11 cellular contexts compared by ENCODE assay signal in genomic region chr16:69691980-69692911, GRCh38. TPM values are rescaled to one million over a fixed set of nuclear protein-coding genes. Genes with fewer than 3 reads are reported as not detected.
A peak's percentile ranks its signal among the peaks of the same experiment; 100 is the strongest.
DNase-seq lines count a peak whose midpoint lies in the region; ATAC-seq lines count a peak whose summit lies in the region.
"Had no signal": no experiment of that assay in that cellular context is flagged by ENCODE, and none has a peak within 500 bp of the region (broad histone marks: within the 10 kb centered on the region; RNA-seq: fewer than 3 reads in every experiment).

No MANE protein-coding gene starts in this region.

- no peaks in the 10 kb centered on the region for H3K9me3 Mint-ChIP-seq in activated naive CD8-positive, alpha-beta T cell treated with anti-CD3 and anti-CD28 coated beads, Interleukin-2, amount 10 ng/mL, durations not matched to agents 7 days and 5 days
- H3K9me3 Mint-ChIP-seq: H9 had no signal

- H3K27ac Mint-ChIP-seq in activated naive CD8-positive, alpha-beta T cell treated with anti-CD3 and anti-CD28 coated beads, Interleukin-2, amount 10 ng/mL, durations not matched to agents 7 days and 5 days = peak overlapping the region; percentile 5

- DNase-seq in AG08396 (ENCODE audit: low spot score) (peak; percentile 57), GM04504 (ENCODE audit: low read depth) (peak; percentile 45), medulla oblongata (ENCODE audit: extremely low spot score) (peak; percentile 35), DMS153 (lab: John Stamatoyannopoulos, UW) (no peak), DMS53 (lab: John Stamatoyannopoulos, UW) (no peak), COLO668 (lab: John Stamatoyannopoulos, UW; ENCODE audit: unreplicated experiment) (no peak)
- no peak for DNase-seq in activated naive CD8-positive, alpha-beta T cell treated with anti-CD3 and anti-CD28 coated beads, Interleukin-2, amount 10 ng/mL, durations not matched to agents 7 days and 5 days
- DNase-seq: H9, NCI-H1417 treated with DMSO at 0.1 percent for 48 hours, retina had no signal

- peaks cover 23% of the 10 kb centered on the region for H3K36me3 Mint-ChIP-seq in activated naive CD8-positive, alpha-beta T cell treated with anti-CD3 and anti-CD28 coated beads, Interleukin-2, amount 10 ng/mL, durations not matched to agents 7 days and 5 days

- POLR2A ChIA-PET in activated naive CD8-positive, alpha-beta T cell treated with anti-CD3 and anti-CD28 coated beads, Interleukin-2, amount 10 ng/mL, durations not matched to agents 7 days and 5 days (lab: Charles Lee) = no interaction called here

- no peak overlapping the region for H3K4me3 Mint-ChIP-seq in activated naive CD8-positive, alpha-beta T cell treated with anti-CD3 and anti-CD28 coated beads, Interleukin-2, amount 10 ng/mL, durations not matched to agents 7 days and 5 days
- H3K4me3 Mint-ChIP-seq: H9 had no signal

- H3K4me1 Mint-ChIP-seq in activated naive CD8-positive, alpha-beta T cell treated with anti-CD3 and anti-CD28 coated beads, Interleukin-2, amount 10 ng/mL, durations not matched to agents 7 days and 5 days = peaks cover 2% of the 10 kb centered on the region
- H3K4me1 Mint-ChIP-seq: H9 had no signal

- no peaks in the 10 kb centered on the region for H3K27me3 Mint-ChIP-seq in activated naive CD8-positive, alpha-beta T cell treated with anti-CD3 and anti-CD28 coated beads, Interleukin-2, amount 10 ng/mL, durations not matched to agents 7 days and 5 days

- ATAC-seq in activated naive CD8-positive, alpha-beta T cell treated with anti-CD3 and anti-CD28 coated beads, Interleukin-2, amount 10 ng/mL, durations not matched to agents 7 days and 5 days (ENCODE audit: low read depth) = no peak
- no peak for ATAC-seq in HG03025 (IDR thresholded peaks at IDR 0.05; ENCODE audit: low FRiP score, unreplicated experiment)

RNA-seq across cellular contexts. Expression of gene NQO1, which starts 34.1 kb away (rescaled TPM):
- 10 to 100 TPM; 12.1 to 14.5 TPM for total RNA-seq in activated naive CD8-positive, alpha-beta T cell treated with anti-CD3 and anti-CD28 coated beads, Interleukin-2, amount 10 ng/mL, durations not matched to agents 7 days and 5 days

Comparison
In these comparisons a context has a peak if more than half of its experiments do, and no peak if none do; other contexts are left out.
1. DNase-seq: peak in AG08396 (single experiment), GM04504 (single experiment) and medulla oblongata (single experiment); none in activated naive CD8-positive, alpha-beta T cell treated with anti-CD3 and anti-CD28 coated beads, Interleukin-2, amount 10 ng/mL, durations not matched to agents 7 days and 5 days (single experiment), DMS153 (single experiment), DMS53 (single experiment) and COLO668 (single experiment).